Comparison of ENCODE assay signal across 1 cellular context in the genomic region with DNA sequence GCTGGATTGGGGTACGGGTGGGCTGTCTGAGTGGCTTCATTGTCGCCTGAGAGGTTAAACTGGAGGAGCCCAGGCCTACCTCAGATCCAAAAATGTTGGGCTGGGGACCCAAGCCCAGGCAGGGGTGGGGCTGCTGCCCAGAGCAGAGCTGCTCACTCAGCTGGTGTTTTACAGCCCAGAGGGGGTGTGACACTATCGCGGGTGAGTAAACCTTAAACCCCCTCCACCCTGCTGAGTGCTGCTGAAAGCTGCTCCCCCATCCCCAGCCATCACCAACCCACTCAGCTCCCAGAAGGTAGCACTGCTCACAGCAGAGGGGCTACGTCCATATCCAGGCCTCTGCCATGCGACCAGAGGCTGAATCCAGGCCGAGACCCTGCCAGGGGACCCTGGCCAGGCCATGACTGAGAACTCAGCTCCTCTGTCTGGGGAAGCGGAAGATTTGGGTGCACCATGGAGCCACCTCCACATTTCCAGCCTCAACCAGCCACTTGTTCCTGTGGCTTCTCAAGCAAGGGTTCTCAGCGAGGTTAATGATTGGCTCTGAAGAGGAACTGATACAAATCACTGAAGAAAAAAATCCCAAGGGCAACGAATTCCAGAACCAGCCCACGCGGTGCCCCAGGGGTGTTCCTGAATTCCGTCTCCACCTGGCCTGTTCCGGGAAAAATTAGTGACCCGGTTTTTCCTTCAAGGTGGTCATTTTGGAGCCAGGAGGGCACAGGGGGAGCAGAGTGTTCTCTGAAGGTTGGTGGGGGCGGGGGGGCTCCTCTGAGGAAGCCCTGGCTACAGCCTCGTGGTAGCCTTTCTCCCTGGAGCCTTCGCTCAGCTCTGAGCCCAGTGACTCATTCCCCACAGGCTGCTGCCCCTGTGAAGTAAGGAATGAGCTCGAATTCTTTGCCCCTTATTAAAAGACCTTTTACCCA.
TF ChIP-seq lines count a peak whose summit lies in the region.

No MANE protein-coding gene starts in this region.

TF ChIP-seq in HepG2, 621 proteins besides CTCF, POLR2A, EP300 and RAD21 (continued from another document and continues in another):
- TF ChIP-seq, protein P1, sequence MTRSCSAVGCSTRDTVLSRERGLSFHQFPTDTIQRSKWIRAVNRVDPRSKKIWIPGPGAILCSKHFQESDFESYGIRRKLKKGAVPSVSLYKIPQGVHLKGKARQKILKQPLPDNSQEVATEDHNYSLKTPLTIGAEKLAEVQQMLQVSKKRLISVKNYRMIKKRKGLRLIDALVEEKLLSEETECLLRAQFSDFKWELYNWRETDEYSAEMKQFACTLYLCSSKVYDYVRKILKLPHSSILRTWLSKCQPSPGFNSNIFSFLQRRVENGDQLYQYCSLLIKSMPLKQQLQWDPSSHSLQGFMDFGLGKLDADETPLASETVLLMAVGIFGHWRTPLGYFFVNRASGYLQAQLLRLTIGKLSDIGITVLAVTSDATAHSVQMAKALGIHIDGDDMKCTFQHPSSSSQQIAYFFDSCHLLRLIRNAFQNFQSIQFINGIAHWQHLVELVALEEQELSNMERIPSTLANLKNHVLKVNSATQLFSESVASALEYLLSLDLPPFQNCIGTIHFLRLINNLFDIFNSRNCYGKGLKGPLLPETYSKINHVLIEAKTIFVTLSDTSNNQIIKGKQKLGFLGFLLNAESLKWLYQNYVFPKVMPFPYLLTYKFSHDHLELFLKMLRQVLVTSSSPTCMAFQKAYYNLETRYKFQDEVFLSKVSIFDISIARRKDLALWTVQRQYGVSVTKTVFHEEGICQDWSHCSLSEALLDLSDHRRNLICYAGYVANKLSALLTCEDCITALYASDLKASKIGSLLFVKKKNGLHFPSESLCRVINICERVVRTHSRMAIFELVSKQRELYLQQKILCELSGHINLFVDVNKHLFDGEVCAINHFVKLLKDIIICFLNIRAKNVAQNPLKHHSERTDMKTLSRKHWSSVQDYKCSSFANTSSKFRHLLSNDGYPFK (CRISPR knock-in tag; IDR thresholded peaks at IDR 0.05; ENCODE audit: borderline replicate concordance), result 0 out of 2 replicates have a peak, but pooled peaks have one; percentile 0
- TF ChIP-seq, protein P2, sequence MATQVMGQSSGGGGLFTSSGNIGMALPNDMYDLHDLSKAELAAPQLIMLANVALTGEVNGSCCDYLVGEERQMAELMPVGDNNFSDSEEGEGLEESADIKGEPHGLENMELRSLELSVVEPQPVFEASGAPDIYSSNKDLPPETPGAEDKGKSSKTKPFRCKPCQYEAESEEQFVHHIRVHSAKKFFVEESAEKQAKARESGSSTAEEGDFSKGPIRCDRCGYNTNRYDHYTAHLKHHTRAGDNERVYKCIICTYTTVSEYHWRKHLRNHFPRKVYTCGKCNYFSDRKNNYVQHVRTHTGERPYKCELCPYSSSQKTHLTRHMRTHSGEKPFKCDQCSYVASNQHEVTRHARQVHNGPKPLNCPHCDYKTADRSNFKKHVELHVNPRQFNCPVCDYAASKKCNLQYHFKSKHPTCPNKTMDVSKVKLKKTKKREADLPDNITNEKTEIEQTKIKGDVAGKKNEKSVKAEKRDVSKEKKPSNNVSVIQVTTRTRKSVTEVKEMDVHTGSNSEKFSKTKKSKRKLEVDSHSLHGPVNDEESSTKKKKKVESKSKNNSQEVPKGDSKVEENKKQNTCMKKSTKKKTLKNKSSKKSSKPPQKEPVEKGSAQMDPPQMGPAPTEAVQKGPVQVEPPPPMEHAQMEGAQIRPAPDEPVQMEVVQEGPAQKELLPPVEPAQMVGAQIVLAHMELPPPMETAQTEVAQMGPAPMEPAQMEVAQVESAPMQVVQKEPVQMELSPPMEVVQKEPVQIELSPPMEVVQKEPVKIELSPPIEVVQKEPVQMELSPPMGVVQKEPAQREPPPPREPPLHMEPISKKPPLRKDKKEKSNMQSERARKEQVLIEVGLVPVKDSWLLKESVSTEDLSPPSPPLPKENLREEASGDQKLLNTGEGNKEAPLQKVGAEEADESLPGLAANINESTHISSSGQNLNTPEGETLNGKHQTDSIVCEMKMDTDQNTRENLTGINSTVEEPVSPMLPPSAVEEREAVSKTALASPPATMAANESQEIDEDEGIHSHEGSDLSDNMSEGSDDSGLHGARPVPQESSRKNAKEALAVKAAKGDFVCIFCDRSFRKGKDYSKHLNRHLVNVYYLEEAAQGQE (IDR thresholded peaks at IDR 0.05; ENCODE audit: borderline replicate concordance in 1 of 2, low read depth in 1 of 2, low read length in 2 of 2), result no peak
- TF ChIP-seq ZNF768 (CRISPR knock-in tag; IDR thresholded peaks at IDR 0.05) (no peak; the same call in 1 of the 2 replicates), MZF1 (CRISPR knock-in tag; IDR thresholded peaks at IDR 0.05; ENCODE audit: borderline replicate concordance) (no peak), SYNCRIP (IDR thresholded peaks at IDR 0.05; ENCODE audit: insufficient read depth, low read depth, low read length) (no peak), KLF13 (CRISPR knock-in tag; IDR thresholded peaks at IDR 0.05) (no peak), MYC (CRISPR knock-in tag; IDR thresholded peaks at IDR 0.05; ENCODE audit: borderline replicate concordance) (no peak; the same call in 1 of the 2 replicates), KDM5B (CRISPR knock-in tag; IDR thresholded peaks at IDR 0.05; ENCODE audit: borderline replicate concordance) (peak; percentile 46; the same call in 1 of the 2 replicates), IRF2 (CRISPR knock-in tag; IDR thresholded peaks at IDR 0.05) (no peak), ZNF282 (IDR thresholded peaks at IDR 0.05; ENCODE audit: partially characterized antibody) (no peak), ATRX (CRISPR knock-in tag; IDR thresholded peaks at IDR 0.05; ENCODE audit: borderline replicate concordance) (no peak), MAFK (conservative IDR thresholded peaks at IDR 0.05 in 1 of 2, IDR thresholded peaks at IDR 0.05 in 1 of 2; ENCODE audit: low read length in 2 of 2) (no peak), MATR3 (CRISPR knock-in tag; IDR thresholded peaks at IDR 0.05) (no peak), GATA4 (IDR thresholded peaks at IDR 0.05; ENCODE audit: borderline replicate concordance, low read depth) (no peak), AHR (CRISPR knock-in tag; IDR thresholded peaks at IDR 0.05) (no peak), MTF2 (CRISPR knock-in tag; IDR thresholded peaks at IDR 0.05; ENCODE audit: borderline replicate concordance) (no peak), SIX1 (CRISPR knock-in tag; IDR thresholded peaks at IDR 0.05; ENCODE audit: borderline replicate concordance) (no peak), ZBTB38 (CRISPR knock-in tag; IDR thresholded peaks at IDR 0.05) (no peak)
- TF ChIP-seq, protein P3, sequence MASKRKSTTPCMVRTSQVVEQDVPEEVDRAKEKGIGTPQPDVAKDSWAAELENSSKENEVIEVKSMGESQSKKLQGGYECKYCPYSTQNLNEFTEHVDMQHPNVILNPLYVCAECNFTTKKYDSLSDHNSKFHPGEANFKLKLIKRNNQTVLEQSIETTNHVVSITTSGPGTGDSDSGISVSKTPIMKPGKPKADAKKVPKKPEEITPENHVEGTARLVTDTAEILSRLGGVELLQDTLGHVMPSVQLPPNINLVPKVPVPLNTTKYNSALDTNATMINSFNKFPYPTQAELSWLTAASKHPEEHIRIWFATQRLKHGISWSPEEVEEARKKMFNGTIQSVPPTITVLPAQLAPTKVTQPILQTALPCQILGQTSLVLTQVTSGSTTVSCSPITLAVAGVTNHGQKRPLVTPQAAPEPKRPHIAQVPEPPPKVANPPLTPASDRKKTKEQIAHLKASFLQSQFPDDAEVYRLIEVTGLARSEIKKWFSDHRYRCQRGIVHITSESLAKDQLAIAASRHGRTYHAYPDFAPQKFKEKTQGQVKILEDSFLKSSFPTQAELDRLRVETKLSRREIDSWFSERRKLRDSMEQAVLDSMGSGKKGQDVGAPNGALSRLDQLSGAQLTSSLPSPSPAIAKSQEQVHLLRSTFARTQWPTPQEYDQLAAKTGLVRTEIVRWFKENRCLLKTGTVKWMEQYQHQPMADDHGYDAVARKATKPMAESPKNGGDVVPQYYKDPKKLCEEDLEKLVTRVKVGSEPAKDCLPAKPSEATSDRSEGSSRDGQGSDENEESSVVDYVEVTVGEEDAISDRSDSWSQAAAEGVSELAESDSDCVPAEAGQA (IDR thresholded peaks at IDR 0.05; ENCODE audit: low read depth), result no peak
- TF ChIP-seq, protein P3 (CRISPR knock-in tag; IDR thresholded peaks at IDR 0.05; ENCODE audit: borderline replicate concordance), result no peak
- TF ChIP-seq, protein P4, sequence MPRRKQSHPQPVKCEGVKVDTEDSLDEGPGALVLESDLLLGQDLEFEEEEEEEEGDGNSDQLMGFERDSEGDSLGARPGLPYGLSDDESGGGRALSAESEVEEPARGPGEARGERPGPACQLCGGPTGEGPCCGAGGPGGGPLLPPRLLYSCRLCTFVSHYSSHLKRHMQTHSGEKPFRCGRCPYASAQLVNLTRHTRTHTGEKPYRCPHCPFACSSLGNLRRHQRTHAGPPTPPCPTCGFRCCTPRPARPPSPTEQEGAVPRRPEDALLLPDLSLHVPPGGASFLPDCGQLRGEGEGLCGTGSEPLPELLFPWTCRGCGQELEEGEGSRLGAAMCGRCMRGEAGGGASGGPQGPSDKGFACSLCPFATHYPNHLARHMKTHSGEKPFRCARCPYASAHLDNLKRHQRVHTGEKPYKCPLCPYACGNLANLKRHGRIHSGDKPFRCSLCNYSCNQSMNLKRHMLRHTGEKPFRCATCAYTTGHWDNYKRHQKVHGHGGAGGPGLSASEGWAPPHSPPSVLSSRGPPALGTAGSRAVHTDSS (CRISPR knock-in tag; conservative IDR thresholded peaks at IDR 0.05), result no peak
- TF ChIP-seq, protein P5, sequence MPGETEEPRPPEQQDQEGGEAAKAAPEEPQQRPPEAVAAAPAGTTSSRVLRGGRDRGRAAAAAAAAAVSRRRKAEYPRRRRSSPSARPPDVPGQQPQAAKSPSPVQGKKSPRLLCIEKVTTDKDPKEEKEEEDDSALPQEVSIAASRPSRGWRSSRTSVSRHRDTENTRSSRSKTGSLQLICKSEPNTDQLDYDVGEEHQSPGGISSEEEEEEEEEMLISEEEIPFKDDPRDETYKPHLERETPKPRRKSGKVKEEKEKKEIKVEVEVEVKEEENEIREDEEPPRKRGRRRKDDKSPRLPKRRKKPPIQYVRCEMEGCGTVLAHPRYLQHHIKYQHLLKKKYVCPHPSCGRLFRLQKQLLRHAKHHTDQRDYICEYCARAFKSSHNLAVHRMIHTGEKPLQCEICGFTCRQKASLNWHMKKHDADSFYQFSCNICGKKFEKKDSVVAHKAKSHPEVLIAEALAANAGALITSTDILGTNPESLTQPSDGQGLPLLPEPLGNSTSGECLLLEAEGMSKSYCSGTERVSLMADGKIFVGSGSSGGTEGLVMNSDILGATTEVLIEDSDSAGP (CRISPR knock-in tag; IDR thresholded peaks at IDR 0.05; ENCODE audit: borderline replicate concordance), result peak; percentile 43
- TF ChIP-seq, protein P6, sequence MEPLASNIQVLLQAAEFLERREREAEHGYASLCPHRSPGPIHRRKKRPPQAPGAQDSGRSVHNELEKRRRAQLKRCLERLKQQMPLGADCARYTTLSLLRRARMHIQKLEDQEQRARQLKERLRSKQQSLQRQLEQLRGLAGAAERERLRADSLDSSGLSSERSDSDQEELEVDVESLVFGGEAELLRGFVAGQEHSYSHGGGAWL (CRISPR knock-in tag; IDR thresholded peaks at IDR 0.05), result peak; percentile 19; the same call in 1 of the 2 replicates
- TF ChIP-seq, protein P7, sequence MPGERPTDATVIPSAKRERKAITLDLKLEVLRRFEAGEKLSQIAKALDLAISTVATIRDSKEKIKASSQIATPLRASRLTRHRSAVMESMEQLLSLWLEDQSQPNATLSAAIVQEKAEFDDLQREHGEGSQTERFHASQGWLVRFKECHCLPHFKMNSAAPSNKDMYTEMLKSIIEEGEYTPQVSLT (CRISPR knock-in tag; IDR thresholded peaks at IDR 0.05; ENCODE audit: borderline replicate concordance, low read depth), result no peak
- TF ChIP-seq, protein P8, sequence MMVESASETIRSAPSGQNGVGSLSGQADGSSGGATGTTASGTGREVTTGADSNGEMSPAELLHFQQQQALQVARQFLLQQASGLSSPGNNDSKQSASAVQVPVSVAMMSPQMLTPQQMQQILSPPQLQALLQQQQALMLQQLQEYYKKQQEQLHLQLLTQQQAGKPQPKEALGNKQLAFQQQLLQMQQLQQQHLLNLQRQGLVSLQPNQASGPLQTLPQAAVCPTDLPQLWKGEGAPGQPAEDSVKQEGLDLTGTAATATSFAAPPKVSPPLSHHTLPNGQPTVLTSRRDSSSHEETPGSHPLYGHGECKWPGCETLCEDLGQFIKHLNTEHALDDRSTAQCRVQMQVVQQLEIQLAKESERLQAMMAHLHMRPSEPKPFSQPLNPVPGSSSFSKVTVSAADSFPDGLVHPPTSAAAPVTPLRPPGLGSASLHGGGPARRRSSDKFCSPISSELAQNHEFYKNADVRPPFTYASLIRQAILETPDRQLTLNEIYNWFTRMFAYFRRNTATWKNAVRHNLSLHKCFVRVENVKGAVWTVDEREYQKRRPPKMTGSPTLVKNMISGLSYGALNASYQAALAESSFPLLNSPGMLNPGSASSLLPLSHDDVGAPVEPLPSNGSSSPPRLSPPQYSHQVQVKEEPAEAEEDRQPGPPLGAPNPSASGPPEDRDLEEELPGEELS (CRISPR knock-in tag; IDR thresholded peaks at IDR 0.05), result no peak
